ENCODE assay signal across 19 cellular contexts in the genomic region with DNA sequence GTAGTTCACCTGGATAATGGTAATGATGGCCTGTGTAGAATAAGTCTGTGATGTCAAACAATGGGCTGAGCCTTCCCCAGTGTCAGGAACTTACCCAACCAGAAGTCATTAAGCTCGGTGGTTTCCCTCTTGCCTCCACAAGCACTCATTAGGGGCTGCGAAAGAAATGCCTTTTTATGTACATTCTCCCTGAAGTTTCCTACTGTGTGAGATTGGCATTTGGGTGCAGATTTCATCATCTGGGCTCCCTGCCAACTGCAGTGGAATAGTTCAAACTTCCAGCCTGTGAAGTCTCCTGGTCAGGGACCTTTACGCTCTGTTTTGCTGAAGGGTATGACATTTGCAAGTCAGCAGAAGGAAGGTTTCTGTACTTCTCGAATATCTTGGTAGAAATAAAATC. TPM values are rescaled to one million over a fixed set of nuclear protein-coding genes. Genes with fewer than 3 reads are reported as not detected.
A peak's percentile ranks its signal among the peaks of the same experiment; 100 is the strongest.
DNase-seq lines count a peak whose midpoint lies in the region; ATAC-seq and TF ChIP-seq lines count a peak whose summit lies in the region.
"Had no signal": no experiment of that assay in that cellular context is flagged by ENCODE, and none has a peak within 500 bp of the region (broad histone marks: within the 10 kb centered on the region; RNA-seq: fewer than 3 reads in every experiment).

No MANE protein-coding gene starts in this region.

- H3K27me3 ChIP-seq in SJSA1 (replicated peaks) = no peaks in the 10 kb centered on the region
- peaks cover 4% of the 10 kb centered on the region for H3K27me3 ChIP-seq in foreskin keratinocyte
- H3K27me3 ChIP-seq in thyroid gland = no peaks in the 10 kb centered on the region
- H3K27me3 ChIP-seq: suprapubic skin had no signal

- no peak overlapping the region for H3K4me3 Mint-ChIP-seq in activated CD4-positive, alpha-beta T cell treated with anti-CD3 and anti-CD28 coated beads, Interleukin-2, amount 10 ng/mL, durations not matched to agents 24 days and 14 days
- H3K4me3 Mint-ChIP-seq in activated CD4-positive, alpha-beta T cell treated with anti-CD3 and anti-CD28 coated beads, Interleukin-2, amount 10 ng/mL, durations not matched to agents 7 days and 5 days = no peak overlapping the region
- H3K4me3 Mint-ChIP-seq in T-helper 2 cell treated with Interferon-gamma antibody and Interleukin-4, amounts not matched to agents 5 μg/mL and 100 μg/mL, for 36 hours = no peak overlapping the region
- H3K4me3 Mint-ChIP-seq: activated CD4-positive, alpha-beta T cell treated with anti-CD3 and anti-CD28 coated beads for 36 hours; activated T-cell treated with anti-CD3 and anti-CD28 coated beads, Interleukin-2, amount 50 U/mL, for 72 hours; immature natural killer cell had no signal

- H3K4me3 ChIP-seq in SJSA1 (no peak overlapping the region), thyroid gland (replicated peaks in 1 of 3) (no peak overlapping the region)
- H3K4me3 ChIP-seq: mucosa of descending colon, suprapubic skin had no signal

- TF ChIP-seq POLR2A in thyroid gland (IDR thresholded peaks at IDR 0.05) = no peak

- H3K27ac Mint-ChIP-seq in activated CD4-positive, alpha-beta T cell treated with anti-CD3 and anti-CD28 coated beads, Interleukin-2, amount 10 ng/mL, durations not matched to agents 24 days and 14 days = no peak overlapping the region
- no peak overlapping the region for H3K27ac Mint-ChIP-seq in activated CD4-positive, alpha-beta T cell treated with anti-CD3 and anti-CD28 coated beads, Interleukin-2, amount 10 ng/mL, durations not matched to agents 7 days and 5 days
- no peak overlapping the region for H3K27ac Mint-ChIP-seq in T-helper 2 cell treated with Interferon-gamma antibody and Interleukin-4, amounts not matched to agents 5 μg/mL and 100 μg/mL, for 36 hours
- H3K27ac Mint-ChIP-seq: activated CD4-positive, alpha-beta T cell treated with anti-CD3 and anti-CD28 coated beads for 36 hours; activated T-cell treated with anti-CD3 and anti-CD28 coated beads, Interleukin-2, amount 50 U/mL, for 72 hours; immature natural killer cell had no signal

- H3K4me1 Mint-ChIP-seq in activated CD4-positive, alpha-beta T cell treated with anti-CD3 and anti-CD28 coated beads, Interleukin-2, amount 10 ng/mL, durations not matched to agents 24 days and 14 days = no peaks in the 10 kb centered on the region
- H3K4me1 Mint-ChIP-seq in activated CD4-positive, alpha-beta T cell treated with anti-CD3 and anti-CD28 coated beads, Interleukin-2, amount 10 ng/mL, durations not matched to agents 7 days and 5 days = no peaks in the 10 kb centered on the region
- no peaks in the 10 kb centered on the region for H3K4me1 Mint-ChIP-seq in T-helper 2 cell treated with Interferon-gamma antibody and Interleukin-4, amounts not matched to agents 5 μg/mL and 100 μg/mL, for 36 hours (ENCODE audit: low read depth)
- H3K4me1 Mint-ChIP-seq: activated CD4-positive, alpha-beta T cell treated with anti-CD3 and anti-CD28 coated beads for 36 hours; immature natural killer cell had no signal

- TF ChIP-seq CTCF in foreskin keratinocyte (conservative IDR thresholded peaks at IDR 0.05) (no peak), thyroid gland (IDR thresholded peaks at IDR 0.05) (no peak)

- peak; percentile 32 for DNase-seq in activated CD4-positive, alpha-beta T cell treated with anti-CD3 and anti-CD28 coated beads, Interleukin-2, amount 10 ng/mL, durations not matched to agents 24 days and 14 days
- DNase-seq in activated CD4-positive, alpha-beta T cell treated with anti-CD3 and anti-CD28 coated beads, Interleukin-2, amount 10 ng/mL, durations not matched to agents 7 days and 5 days = no peak
- DNase-seq in SJSA1 (ENCODE audit: low read depth in 1 of 2, low spot score in 2 of 2) (peak in 1 of 2 experiments; percentile 1), foreskin keratinocyte (peak; percentile 31 to 71), thyroid gland (peak; percentile 28 to 47)
- no peak for DNase-seq in stimulated activated CD4-positive, alpha-beta T cell treated with anti-CD3 and anti-CD28 coated beads, Interleukin-4, amount 100 ng/mL, for 4 hours
- no peak for DNase-seq in T-helper 2 cell treated with Interferon-gamma antibody and Interleukin-4, amounts not matched to agents 5 μg/mL and 100 μg/mL, for 36 hours (ENCODE audit: low spot score)
- DNase-seq: ACHN; activated CD4-positive, alpha-beta T cell treated with anti-CD3 and anti-CD28 coated beads for 36 hours; activated T-cell treated with anti-CD3 and anti-CD28 coated beads, Interleukin-2, amount 50 U/mL, for 72 hours; anterior cingulate cortex; immature natural killer cell; MM.1S; mucosa of descending colon; NCI-H2171 treated with DMSO at 0.1 percent for 48 hours; stimulated activated CD4-positive, alpha-beta T cell treated with anti-CD3 and anti-CD28 coated beads, Interleukin-15, amount 100 ng/mL, for 24 hours; T-helper 1 cell had no signal

- no peaks in the 10 kb centered on the region for H3K9me3 Mint-ChIP-seq in activated CD4-positive, alpha-beta T cell treated with anti-CD3 and anti-CD28 coated beads, Interleukin-2, amount 10 ng/mL, durations not matched to agents 24 days and 14 days
- H3K9me3 Mint-ChIP-seq in activated CD4-positive, alpha-beta T cell treated with anti-CD3 and anti-CD28 coated beads, Interleukin-2, amount 10 ng/mL, durations not matched to agents 7 days and 5 days = no peaks in the 10 kb centered on the region
- H3K9me3 Mint-ChIP-seq in T-helper 2 cell treated with Interferon-gamma antibody and Interleukin-4, amounts not matched to agents 5 μg/mL and 100 μg/mL, for 36 hours = no peaks in the 10 kb centered on the region

- POLR2A ChIA-PET in activated CD4-positive, alpha-beta T cell treated with anti-CD3 and anti-CD28 coated beads, Interleukin-2, amount 10 ng/mL, durations not matched to agents 7 days and 5 days (lab: Charles Lee) = no interaction called here

- peaks cover 4% of the 10 kb centered on the region for H3K27me3 Mint-ChIP-seq in activated CD4-positive, alpha-beta T cell treated with anti-CD3 and anti-CD28 coated beads, Interleukin-2, amount 10 ng/mL, durations not matched to agents 24 days and 14 days
- no peaks in the 10 kb centered on the region for H3K27me3 Mint-ChIP-seq in activated CD4-positive, alpha-beta T cell treated with anti-CD3 and anti-CD28 coated beads, Interleukin-2, amount 10 ng/mL, durations not matched to agents 7 days and 5 days
- no peaks in the 10 kb centered on the region for H3K27me3 Mint-ChIP-seq in T-helper 2 cell treated with Interferon-gamma antibody and Interleukin-4, amounts not matched to agents 5 μg/mL and 100 μg/mL, for 36 hours (ENCODE audit: low read depth)

- H3K36me3 Mint-ChIP-seq in activated CD4-positive, alpha-beta T cell treated with anti-CD3 and anti-CD28 coated beads, Interleukin-2, amount 10 ng/mL, durations not matched to agents 24 days and 14 days (ENCODE audit: low read depth) = no peaks in the 10 kb centered on the region
- H3K36me3 Mint-ChIP-seq in activated CD4-positive, alpha-beta T cell treated with anti-CD3 and anti-CD28 coated beads, Interleukin-2, amount 10 ng/mL, durations not matched to agents 7 days and 5 days (ENCODE audit: low read depth) = no peaks in the 10 kb centered on the region
- no peaks in the 10 kb centered on the region for H3K36me3 Mint-ChIP-seq in T-helper 2 cell treated with Interferon-gamma antibody and Interleukin-4, amounts not matched to agents 5 μg/mL and 100 μg/mL, for 36 hours (ENCODE audit: low read depth)
- H3K36me3 Mint-ChIP-seq: immature natural killer cell had no signal

- H3K4me1 ChIP-seq in SJSA1 (replicated peaks) = peaks cover 13% of the 10 kb centered on the region; the same call in 1 of the 2 replicates
- H3K4me1 ChIP-seq in foreskin keratinocyte = peaks cover 10% of the 10 kb centered on the region
- H3K4me1 ChIP-seq in thyroid gland = no peaks in the 10 kb centered on the region
- H3K4me1 ChIP-seq: suprapubic skin had no signal

- intact Hi-C loops in activated CD4-positive, alpha-beta T cell treated with anti-CD3 and anti-CD28 coated beads, Interleukin-2, amount 10 ng/mL, durations not matched to agents 24 days and 14 days (cut with micrococcal nuclease) = no loop called here
- intact Hi-C loops in thyroid gland (cut with DNase I) = no loop called here

- WGBS in thyroid gland, 2 donors = 28% methylated on average over 4 of the region's 4 CpGs

- H3K27ac ChIP-seq in SJSA1 = peak overlapping the region; percentile 57
- no peak overlapping the region for H3K27ac ChIP-seq in foreskin keratinocyte
- no peak overlapping the region for H3K27ac ChIP-seq in thyroid gland
- H3K27ac ChIP-seq: suprapubic skin had no signal

- CTCF ChIA-PET in activated CD4-positive, alpha-beta T cell treated with anti-CD3 and anti-CD28 coated beads, Interleukin-2, amount 10 ng/mL, durations not matched to agents 7 days and 5 days (lab: Charles Lee) = interaction anchor here (0.6 kb wide), 1 partner anchor 37 kb away, joined by 3 read pairs; no protein-coding TSS in a partner anchor

- ATAC-seq in foreskin keratinocyte (no peak), GM21786 (IDR thresholded peaks at IDR 0.05; ENCODE audit: unreplicated experiment) (no peak)
- ATAC-seq: activated CD4-positive, alpha-beta T cell treated with anti-CD3 and anti-CD28 coated beads for 36 hours; activated T-cell treated with anti-CD3 and anti-CD28 coated beads, Interleukin-2, amount 50 U/mL, for 72 hours; mucosa of descending colon had no signal

- H3K36me3 ChIP-seq in SJSA1 (no peaks in the 10 kb centered on the region), thyroid gland (no peaks in the 10 kb centered on the region)
- H3K36me3 ChIP-seq: suprapubic skin had no signal

- H3K9me3 ChIP-seq in SJSA1 (replicated peaks) (no peaks in the 10 kb centered on the region), thyroid gland (no peaks in the 10 kb centered on the region)
- H3K9me3 ChIP-seq: mucosa of descending colon, suprapubic skin had no signal

RNA-seq across cellular contexts. Expression of gene TMEM215, which starts 41.6 kb away (rescaled TPM):
- not detected in 2 replicates for total RNA-seq in activated CD4-positive, alpha-beta T cell treated with anti-CD3 and anti-CD28 coated beads, Interleukin-2, amount 10 ng/mL, durations not matched to agents 24 days and 14 days
- total RNA-seq in activated CD4-positive, alpha-beta T cell treated with anti-CD3 and anti-CD28 coated beads, Interleukin-2, amount 10 ng/mL, durations not matched to agents 7 days and 5 days = not detected
- total RNA-seq in SJSA1 (2014; rRNA removed; shearing (Covaris generic)) = not detected in 2 replicates
- not detected in 2 replicates for total RNA-seq in foreskin keratinocyte
- polyA plus RNA-seq in foreskin keratinocyte = not detected in 2 replicates
- not detected for total RNA-seq in thyroid gland
- total RNA-seq: activated CD4-positive, alpha-beta T cell treated with anti-CD3 and anti-CD28 coated beads for 36 hours; activated T-cell treated with anti-CD3 and anti-CD28 coated beads, Interleukin-2, amount 50 U/mL, for 72 hours had no signal
- polyA plus RNA-seq: immature natural killer cell had no signal

Comparison
In these comparisons a context has a peak if more than half of its experiments do, and no peak if none do; other contexts are left out.
1. DNase-seq: peak in activated CD4-positive, alpha-beta T cell treated with anti-CD3 and anti-CD28 coated beads, Interleukin-2, amount 10 ng/mL, durations not matched to agents 24 days and 14 days (single experiment), foreskin keratinocyte (2 of 2) and thyroid gland (2 of 2); none in activated CD4-positive, alpha-beta T cell treated with anti-CD3 and anti-CD28 coated beads, Interleukin-2, amount 10 ng/mL, durations not matched to agents 7 days and 5 days (single experiment), stimulated activated CD4-positive, alpha-beta T cell treated with anti-CD3 and anti-CD28 coated beads, Interleukin-4, amount 100 ng/mL, for 4 hours (0 of 2) and T-helper 2 cell treated with Interferon-gamma antibody and Interleukin-4, amounts not matched to agents 5 μg/mL and 100 μg/mL, for 36 hours (single experiment).